ENCODE assay signal across 1 cellular context in genomic region chr22:25110846-25111578, GRCh38.
TF ChIP-seq lines count a peak whose summit lies in the region.

No MANE protein-coding gene starts in this region.

TF ChIP-seq in HepG2, 621 proteins besides CTCF, POLR2A, EP300 and RAD21 (continued from another document and continues in another):
- peak; percentile 78 for TF ChIP-seq HMGXB4 (CRISPR knock-in tag; IDR thresholded peaks at IDR 0.05; ENCODE audit: borderline replicate concordance in 1 of 2, low read depth in 1 of 2)
- TF ChIP-seq GZF1 (CRISPR knock-in tag; IDR thresholded peaks at IDR 0.05), result no peak
- TF ChIP-seq, protein P1, sequence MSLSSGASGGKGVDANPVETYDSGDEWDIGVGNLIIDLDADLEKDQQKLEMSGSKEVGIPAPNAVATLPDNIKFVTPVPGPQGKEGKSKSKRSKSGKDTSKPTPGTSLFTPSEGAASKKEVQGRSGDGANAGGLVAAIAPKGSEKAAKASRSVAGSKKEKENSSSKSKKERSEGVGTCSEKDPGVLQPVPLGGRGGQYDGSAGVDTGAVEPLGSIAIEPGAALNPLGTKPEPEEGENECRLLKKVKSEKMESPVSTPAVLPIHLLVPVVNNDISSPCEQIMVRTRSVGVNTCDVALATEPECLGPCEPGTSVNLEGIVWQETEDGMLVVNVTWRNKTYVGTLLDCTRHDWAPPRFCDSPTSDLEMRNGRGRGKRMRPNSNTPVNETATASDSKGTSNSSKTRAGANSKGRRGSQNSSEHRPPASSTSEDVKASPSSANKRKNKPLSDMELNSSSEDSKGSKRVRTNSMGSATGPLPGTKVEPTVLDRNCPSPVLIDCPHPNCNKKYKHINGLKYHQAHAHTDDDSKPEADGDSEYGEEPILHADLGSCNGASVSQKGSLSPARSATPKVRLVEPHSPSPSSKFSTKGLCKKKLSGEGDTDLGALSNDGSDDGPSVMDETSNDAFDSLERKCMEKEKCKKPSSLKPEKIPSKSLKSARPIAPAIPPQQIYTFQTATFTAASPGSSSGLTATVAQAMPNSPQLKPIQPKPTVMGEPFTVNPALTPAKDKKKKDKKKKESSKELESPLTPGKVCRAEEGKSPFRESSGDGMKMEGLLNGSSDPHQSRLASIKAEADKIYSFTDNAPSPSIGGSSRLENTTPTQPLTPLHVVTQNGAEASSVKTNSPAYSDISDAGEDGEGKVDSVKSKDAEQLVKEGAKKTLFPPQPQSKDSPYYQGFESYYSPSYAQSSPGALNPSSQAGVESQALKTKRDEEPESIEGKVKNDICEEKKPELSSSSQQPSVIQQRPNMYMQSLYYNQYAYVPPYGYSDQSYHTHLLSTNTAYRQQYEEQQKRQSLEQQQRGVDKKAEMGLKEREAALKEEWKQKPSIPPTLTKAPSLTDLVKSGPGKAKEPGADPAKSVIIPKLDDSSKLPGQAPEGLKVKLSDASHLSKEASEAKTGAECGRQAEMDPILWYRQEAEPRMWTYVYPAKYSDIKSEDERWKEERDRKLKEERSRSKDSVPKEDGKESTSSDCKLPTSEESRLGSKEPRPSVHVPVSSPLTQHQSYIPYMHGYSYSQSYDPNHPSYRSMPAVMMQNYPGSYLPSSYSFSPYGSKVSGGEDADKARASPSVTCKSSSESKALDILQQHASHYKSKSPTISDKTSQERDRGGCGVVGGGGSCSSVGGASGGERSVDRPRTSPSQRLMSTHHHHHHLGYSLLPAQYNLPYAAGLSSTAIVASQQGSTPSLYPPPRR (CRISPR knock-in tag; IDR thresholded peaks at IDR 0.05; ENCODE audit: borderline replicate concordance), result no peak
- no peak for TF ChIP-seq KLF6 (CRISPR knock-in tag; IDR thresholded peaks at IDR 0.05)
- 0 out of 2 replicates have a peak, but pooled peaks have one; percentile 44 for TF ChIP-seq DNMT3B (CRISPR knock-in tag; conservative IDR thresholded peaks at IDR 0.05)
- peak; percentile 81 for TF ChIP-seq SAP130 (CRISPR knock-in tag; IDR thresholded peaks at IDR 0.05; ENCODE audit: low read depth)
- TF ChIP-seq MXD1 (CRISPR knock-in tag; IDR thresholded peaks at IDR 0.05), result peak; percentile 75; the same call in 1 of the 2 replicates
- TF ChIP-seq ZNF749 (CRISPR knock-in tag; IDR thresholded peaks at IDR 0.05; ENCODE audit: borderline replicate concordance), result no peak
- TF ChIP-seq ZNF263 (CRISPR knock-in tag; IDR thresholded peaks at IDR 0.05), result no peak
- TF ChIP-seq, protein P2, sequence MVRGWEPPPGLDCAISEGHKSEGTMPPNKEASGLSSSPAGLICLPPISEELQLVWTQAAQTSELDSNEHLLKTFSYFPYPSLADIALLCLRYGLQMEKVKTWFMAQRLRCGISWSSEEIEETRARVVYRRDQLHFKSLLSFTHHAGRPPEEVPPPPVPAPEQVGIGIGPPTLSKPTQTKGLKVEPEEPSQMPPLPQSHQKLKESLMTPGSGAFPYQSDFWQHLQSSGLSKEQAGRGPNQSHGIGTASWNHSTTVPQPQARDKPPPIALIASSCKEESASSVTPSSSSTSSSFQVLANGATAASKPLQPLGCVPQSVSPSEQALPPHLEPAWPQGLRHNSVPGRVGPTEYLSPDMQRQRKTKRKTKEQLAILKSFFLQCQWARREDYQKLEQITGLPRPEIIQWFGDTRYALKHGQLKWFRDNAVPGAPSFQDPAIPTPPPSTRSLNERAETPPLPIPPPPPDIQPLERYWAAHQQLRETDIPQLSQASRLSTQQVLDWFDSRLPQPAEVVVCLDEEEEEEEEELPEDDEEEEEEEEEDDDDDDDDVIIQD (CRISPR knock-in tag; IDR thresholded peaks at IDR 0.05; ENCODE audit: low read depth), result no peak
- TF ChIP-seq ZNF570 (CRISPR knock-in tag; IDR thresholded peaks at IDR 0.05; ENCODE audit: borderline replicate concordance), result no peak
- TF ChIP-seq SMC3 (IDR thresholded peaks at IDR 0.05; ENCODE audit: low read length), result peak; percentile 22; the same call in 1 of the 2 replicates
- TF ChIP-seq NFKBIZ (CRISPR knock-in tag; IDR thresholded peaks at IDR 0.05), result no peak
- TF ChIP-seq ZSCAN30 (CRISPR knock-in tag; IDR thresholded peaks at IDR 0.05), result no peak
- TF ChIP-seq REL (CRISPR knock-in tag; conservative IDR thresholded peaks at IDR 0.05), result no peak
- TF ChIP-seq PAF1 (CRISPR knock-in tag; IDR thresholded peaks at IDR 0.05), result no peak
- peak; percentile 99 for TF ChIP-seq RFX3 (CRISPR knock-in tag; IDR thresholded peaks at IDR 0.05)
- TF ChIP-seq ZFP36L1 (CRISPR knock-in tag; IDR thresholded peaks at IDR 0.05), result peak; percentile 55; the same call in 1 of the 2 replicates
- no peak for TF ChIP-seq ZNF549 (CRISPR knock-in tag; IDR thresholded peaks at IDR 0.05)
- TF ChIP-seq, protein P3, sequence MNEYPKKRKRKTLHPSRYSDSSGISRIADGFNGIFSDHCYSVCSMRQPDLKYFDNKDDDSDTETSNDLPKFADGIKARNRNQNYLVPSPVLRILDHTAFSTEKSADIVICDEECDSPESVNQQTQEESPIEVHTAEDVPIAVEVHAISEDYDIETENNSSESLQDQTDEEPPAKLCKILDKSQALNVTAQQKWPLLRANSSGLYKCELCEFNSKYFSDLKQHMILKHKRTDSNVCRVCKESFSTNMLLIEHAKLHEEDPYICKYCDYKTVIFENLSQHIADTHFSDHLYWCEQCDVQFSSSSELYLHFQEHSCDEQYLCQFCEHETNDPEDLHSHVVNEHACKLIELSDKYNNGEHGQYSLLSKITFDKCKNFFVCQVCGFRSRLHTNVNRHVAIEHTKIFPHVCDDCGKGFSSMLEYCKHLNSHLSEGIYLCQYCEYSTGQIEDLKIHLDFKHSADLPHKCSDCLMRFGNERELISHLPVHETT (CRISPR knock-in tag; conservative IDR thresholded peaks at IDR 0.05), result 0 out of 2 replicates have a peak, but pooled peaks have one; percentile 29
- no peak for TF ChIP-seq ATAD3A (CRISPR knock-in tag; IDR thresholded peaks at IDR 0.05)
- TF ChIP-seq ZFP1 (CRISPR knock-in tag; IDR thresholded peaks at IDR 0.05), result no peak
- TF ChIP-seq THAP7 (CRISPR knock-in tag; IDR thresholded peaks at IDR 0.05), result peak; percentile 81; the same call in 1 of the 2 replicates
- TF ChIP-seq POGZ (CRISPR knock-in tag; IDR thresholded peaks at IDR 0.05), result no peak
- peak; percentile 46; the same call in 1 of the 2 replicates for TF ChIP-seq ZNF274 (CRISPR knock-in tag; IDR thresholded peaks at IDR 0.05)
- no peak for TF ChIP-seq ZNF30 (CRISPR knock-in tag; IDR thresholded peaks at IDR 0.05)
- TF ChIP-seq ZNF75D (CRISPR knock-in tag; IDR thresholded peaks at IDR 0.05; ENCODE audit: borderline replicate concordance), result no peak
- TF ChIP-seq KLF9 (CRISPR knock-in tag; IDR thresholded peaks at IDR 0.05; ENCODE audit: low read depth), result no peak
- TF ChIP-seq MAX (IDR thresholded peaks at IDR 0.05), result peak; percentile 64
- no peak for TF ChIP-seq ARHGAP35 (CRISPR knock-in tag; IDR thresholded peaks at IDR 0.05; ENCODE audit: borderline replicate concordance)
- TF ChIP-seq FOXC1 (CRISPR knock-in tag; IDR thresholded peaks at IDR 0.05; ENCODE audit: borderline replicate concordance), result no peak
- TF ChIP-seq ZNF224 (CRISPR knock-in tag; IDR thresholded peaks at IDR 0.05), result no peak
- TF ChIP-seq, protein P4, sequence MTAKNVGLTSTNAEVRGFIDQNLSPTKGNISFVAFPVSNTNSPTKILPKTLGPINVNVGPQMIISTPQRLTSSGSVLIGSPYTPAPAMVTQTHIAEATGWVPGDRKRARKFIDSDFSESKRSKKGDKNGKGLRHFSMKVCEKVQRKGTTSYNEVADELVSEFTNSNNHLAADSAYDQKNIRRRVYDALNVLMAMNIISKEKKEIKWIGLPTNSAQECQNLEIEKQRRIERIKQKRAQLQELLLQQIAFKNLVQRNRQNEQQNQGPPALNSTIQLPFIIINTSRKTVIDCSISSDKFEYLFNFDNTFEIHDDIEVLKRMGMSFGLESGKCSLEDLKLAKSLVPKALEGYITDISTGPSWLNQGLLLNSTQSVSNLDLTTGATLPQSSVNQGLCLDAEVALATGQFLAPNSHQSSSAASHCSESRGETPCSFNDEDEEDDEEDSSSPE (CRISPR knock-in tag; IDR thresholded peaks at IDR 0.05), result no peak
- peak; percentile 19; the same call in 1 of the 2 replicates for TF ChIP-seq TAF1 (CRISPR knock-in tag; IDR thresholded peaks at IDR 0.05)
- TF ChIP-seq JUN (CRISPR knock-in tag; IDR thresholded peaks at IDR 0.05), result no peak
- TF ChIP-seq PRPF4 (IDR thresholded peaks at IDR 0.05; ENCODE audit: low read depth, low read length, poor library complexity, severe bottlenecking), result no peak
- no peak for TF ChIP-seq ZNF563 (CRISPR knock-in tag; IDR thresholded peaks at IDR 0.05)
- no peak for TF ChIP-seq ZNF766 (CRISPR knock-in tag; IDR thresholded peaks at IDR 0.05; ENCODE audit: borderline replicate concordance)
- TF ChIP-seq DMAP1 (CRISPR knock-in tag; IDR thresholded peaks at IDR 0.05), result no peak
- TF ChIP-seq MED8 (CRISPR knock-in tag; IDR thresholded peaks at IDR 0.05; ENCODE audit: insufficient replicate concordance), result no peak
- no peak for TF ChIP-seq SOX6 (IDR thresholded peaks at IDR 0.05)
- no peak for TF ChIP-seq SOX6 (CRISPR knock-in tag; IDR thresholded peaks at IDR 0.05)
- no peak for TF ChIP-seq ZNF33A (CRISPR knock-in tag; IDR thresholded peaks at IDR 0.05; ENCODE audit: borderline replicate concordance)
- TF ChIP-seq, protein P5, sequence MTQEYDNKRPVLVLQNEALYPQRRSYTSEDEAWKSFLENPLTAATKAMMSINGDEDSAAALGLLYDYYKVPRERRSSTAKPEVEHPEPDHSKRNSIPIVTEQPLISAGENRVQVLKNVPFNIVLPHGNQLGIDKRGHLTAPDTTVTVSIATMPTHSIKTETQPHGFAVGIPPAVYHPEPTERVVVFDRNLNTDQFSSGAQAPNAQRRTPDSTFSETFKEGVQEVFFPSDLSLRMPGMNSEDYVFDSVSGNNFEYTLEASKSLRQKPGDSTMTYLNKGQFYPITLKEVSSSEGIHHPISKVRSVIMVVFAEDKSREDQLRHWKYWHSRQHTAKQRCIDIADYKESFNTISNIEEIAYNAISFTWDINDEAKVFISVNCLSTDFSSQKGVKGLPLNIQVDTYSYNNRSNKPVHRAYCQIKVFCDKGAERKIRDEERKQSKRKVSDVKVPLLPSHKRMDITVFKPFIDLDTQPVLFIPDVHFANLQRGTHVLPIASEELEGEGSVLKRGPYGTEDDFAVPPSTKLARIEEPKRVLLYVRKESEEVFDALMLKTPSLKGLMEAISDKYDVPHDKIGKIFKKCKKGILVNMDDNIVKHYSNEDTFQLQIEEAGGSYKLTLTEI (CRISPR knock-in tag; conservative IDR thresholded peaks at IDR 0.05), result no peak
- TF ChIP-seq, protein P6, sequence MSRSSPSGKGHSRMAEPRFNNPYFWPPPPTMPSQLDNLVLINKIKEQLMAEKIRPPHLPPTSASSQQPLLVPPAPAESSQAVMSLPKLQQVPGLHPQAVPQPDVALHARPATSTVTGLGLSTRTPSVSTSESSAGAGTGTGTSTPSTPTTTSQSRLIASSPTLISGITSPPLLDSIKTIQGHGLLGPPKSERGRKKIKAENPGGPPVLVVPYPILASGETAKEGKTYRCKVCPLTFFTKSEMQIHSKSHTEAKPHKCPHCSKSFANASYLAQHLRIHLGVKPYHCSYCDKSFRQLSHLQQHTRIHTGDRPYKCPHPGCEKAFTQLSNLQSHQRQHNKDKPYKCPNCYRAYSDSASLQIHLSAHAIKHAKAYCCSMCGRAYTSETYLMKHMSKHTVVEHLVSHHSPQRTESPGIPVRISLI (CRISPR knock-in tag; IDR thresholded peaks at IDR 0.05; ENCODE audit: borderline replicate concordance), result no peak
- TF ChIP-seq SIX1 (CRISPR knock-in tag; IDR thresholded peaks at IDR 0.05; ENCODE audit: borderline replicate concordance), result no peak
- no peak for TF ChIP-seq POLR2AphosphoS2 (IDR thresholded peaks at IDR 0.05; ENCODE audit: low read depth, low read length)
- TF ChIP-seq CBX1 (IDR thresholded peaks at IDR 0.05; ENCODE audit: low read depth), result no peak
- TF ChIP-seq, protein P7, sequence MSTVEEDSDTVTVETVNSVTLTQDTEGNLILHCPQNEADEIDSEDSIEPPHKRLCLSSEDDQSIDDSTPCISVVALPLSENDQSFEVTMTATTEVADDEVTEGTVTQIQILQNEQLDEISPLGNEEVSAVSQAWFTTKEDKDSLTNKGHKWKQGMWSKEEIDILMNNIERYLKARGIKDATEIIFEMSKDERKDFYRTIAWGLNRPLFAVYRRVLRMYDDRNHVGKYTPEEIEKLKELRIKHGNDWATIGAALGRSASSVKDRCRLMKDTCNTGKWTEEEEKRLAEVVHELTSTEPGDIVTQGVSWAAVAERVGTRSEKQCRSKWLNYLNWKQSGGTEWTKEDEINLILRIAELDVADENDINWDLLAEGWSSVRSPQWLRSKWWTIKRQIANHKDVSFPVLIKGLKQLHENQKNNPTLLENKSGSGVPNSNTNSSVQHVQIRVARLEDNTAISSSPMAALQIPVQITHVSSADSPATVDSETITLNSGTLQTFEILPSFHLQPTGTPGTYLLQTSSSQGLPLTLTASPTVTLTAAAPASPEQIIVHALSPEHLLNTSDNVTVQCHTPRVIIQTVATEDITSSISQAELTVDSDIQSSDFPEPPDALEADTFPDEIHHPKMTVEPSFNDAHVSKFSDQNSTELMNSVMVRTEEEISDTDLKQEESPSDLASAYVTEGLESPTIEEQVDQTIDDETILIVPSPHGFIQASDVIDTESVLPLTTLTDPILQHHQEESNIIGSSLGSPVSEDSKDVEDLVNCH (CRISPR knock-in tag; IDR thresholded peaks at IDR 0.05), result no peak
- no peak for TF ChIP-seq ZNF552 (CRISPR knock-in tag; IDR thresholded peaks at IDR 0.05; ENCODE audit: borderline replicate concordance)
- TF ChIP-seq ZNF577 (CRISPR knock-in tag; IDR thresholded peaks at IDR 0.05; ENCODE audit: borderline replicate concordance, low read depth), result no peak
